Comparison of ENCODE assay signal across 9 cellular contexts in the genomic region with DNA sequence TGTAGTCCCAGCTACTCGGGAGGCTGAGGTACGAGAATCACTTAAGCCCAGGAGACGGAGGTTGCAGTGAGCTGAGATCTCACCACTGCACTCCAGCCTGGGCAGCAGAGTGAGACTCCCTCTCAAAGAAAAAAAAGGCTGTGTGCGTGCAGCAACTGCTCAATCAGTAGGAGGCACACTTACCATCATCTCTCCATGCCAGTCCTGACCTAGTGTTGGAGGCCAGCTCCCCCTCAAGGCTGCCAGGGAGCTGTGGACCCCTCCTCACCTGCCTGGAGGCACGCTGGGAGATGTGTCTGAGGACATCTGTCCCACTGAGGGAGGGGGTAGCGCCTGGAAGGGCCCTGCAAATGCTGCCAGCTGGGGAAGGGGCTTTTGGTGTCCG. TPM values are rescaled to one million over a fixed set of nuclear protein-coding genes. Genes with fewer than 3 reads are reported as not detected.
A peak's percentile ranks its signal among the peaks of the same experiment; 100 is the strongest.
DNase-seq lines count a peak whose midpoint lies in the region; ATAC-seq and TF ChIP-seq lines count a peak whose summit lies in the region.
"Had no signal": no experiment of that assay in that cellular context is flagged by ENCODE, and none has a peak within 500 bp of the region (broad histone marks: within the 10 kb centered on the region; RNA-seq: fewer than 3 reads in every experiment).

No MANE protein-coding gene starts in this region.

- peaks cover 7% of the 10 kb centered on the region for H3K4me1 Mint-ChIP-seq in endodermal cell

- TF ChIP-seq CTCF in OCI-LY7 (conservative IDR thresholded peaks at IDR 0.05; ENCODE audit: low read length) (no peak), endodermal cell (conservative IDR thresholded peaks at IDR 0.05) (no peak), smooth muscle cell (IDR thresholded peaks at IDR 0.05; ENCODE audit: borderline replicate concordance, insufficient read depth, poor library complexity, severe bottlenecking) (no peak), mucosa of descending colon (IDR thresholded peaks at IDR 0.05) (no peak)

- no TSS peak for BruUV-seq in OCI-LY7 (replicated peaks; lab: Mats Ljungman, UMichigan)

- WGBS in GM23248 (ENCODE audit: low coverage in 1 of 2, low lambda C conversion rate in 2 of 2, missing lambda C conversion rate in 2 of 2), 2 experiments = 98% methylated on average over 7 of the region's 7 CpGs
- 84 to 90% methylated on average over 5 to 7 of the region's 7 CpGs for WGBS in endodermal cell (ENCODE audit: insufficient coverage in 1 of 2, insufficient read length in 1 of 2), 2 experiments
- WGBS in smooth muscle cell (ENCODE audit: low lambda C conversion rate) = 96% methylated on average over 7 of the region's 7 CpGs

- no peaks in the 10 kb centered on the region for H3F3A ChIP-seq in GM23248 (ENCODE audit: insufficient read depth)
- no peaks in the 10 kb centered on the region for H3F3A ChIP-seq in smooth muscle cell (ENCODE audit: low read depth)

- no peaks in the 10 kb centered on the region for H3K36me3 ChIP-seq in GM23248 (ENCODE audit: low read depth)
- peaks cover 12% of the 10 kb centered on the region; the same call in 1 of the 2 replicates for H3K36me3 ChIP-seq in OCI-LY7 (ENCODE audit: insufficient read depth, low read length)
- peaks cover 6% of the 10 kb centered on the region for H3K36me3 ChIP-seq in endodermal cell (ENCODE audit: control insufficient read depth, insufficient read depth, low read length)
- H3K36me3 ChIP-seq in smooth muscle cell (ENCODE audit: low read depth) = no peaks in the 10 kb centered on the region
- no peaks in the 10 kb centered on the region for H3K36me3 ChIP-seq in mucosa of descending colon (ENCODE audit: low read depth)

- H3K9me3 Mint-ChIP-seq in endodermal cell = no peaks in the 10 kb centered on the region

- CTCF ChIA-PET in OCI-LY7 (lab: Charles Lee; ENCODE audit: unreplicated experiment) = interaction anchor here (1.0 kb wide), 2 partner anchors 13 to 40 kb away, joined by 3 to 4 read pairs; no protein-coding TSS in a partner anchor

- no peaks in the 10 kb centered on the region for H3K27me3 Mint-ChIP-seq in endodermal cell (ENCODE audit: insufficient read depth)

- H3K4me2 ChIP-seq in GM23248 (ENCODE audit: unreplicated experiment) (no peak overlapping the region), OCI-LY7 (ENCODE audit: low read length) (peak overlapping the region; percentile 95), smooth muscle cell (peak overlapping the region; percentile 52)

- in situ Hi-C loops in GM23248 (cut with MboI) = no loop called here

- no peak overlapping the region for H3K4me3 Mint-ChIP-seq in endodermal cell

- H3K27me3 ChIP-seq in GM23248 (replicated peaks; ENCODE audit: insufficient read depth) (no peaks in the 10 kb centered on the region), endodermal cell (ENCODE audit: control insufficient read depth, insufficient read depth, low read length, poor library complexity, severe bottlenecking) (no peaks in the 10 kb centered on the region), smooth muscle cell (ENCODE audit: low read depth) (no peaks in the 10 kb centered on the region)

- intact Hi-C loops in OCI-LY7 (cut with micrococcal nuclease; ENCODE audit: unreplicated experiment) = loop anchor here (10.0 kb wide), 1 partner anchor 227 kb away; a partner anchor contains a TSS
- intact Hi-C loops in mucosa of descending colon (cut with DNase I, micrococcal nuclease) = no loop called here

- H3K79me2 ChIP-seq in GM23248 (ENCODE audit: insufficient read depth) (no peaks in the 10 kb centered on the region), OCI-LY7 (ENCODE audit: insufficient read depth, low read depth, low read length) (peaks cover 16% of the 10 kb centered on the region; the same call in 1 of the 2 replicates), smooth muscle cell (ENCODE audit: low read depth) (no peaks in the 10 kb centered on the region)

- ATAC-seq in GM21737 (IDR thresholded peaks at IDR 0.05; ENCODE audit: unreplicated experiment) = no peak
- ATAC-seq in mucosa of descending colon = no peak

- H3K27ac Mint-ChIP-seq in endodermal cell = peak overlapping the region; percentile 55

- H3K4me1 ChIP-seq in GM23248 (ENCODE audit: insufficient read depth) (peaks cover 8% of the 10 kb centered on the region), OCI-LY7 (ENCODE audit: insufficient read depth, low read length, poor library complexity, severe bottlenecking) (peaks cover 91% of the 10 kb centered on the region), endodermal cell (ENCODE audit: control insufficient read depth, insufficient read depth, low read length) (no peaks in the 10 kb centered on the region), smooth muscle cell (ENCODE audit: low read depth) (peaks cover 8% of the 10 kb centered on the region), mucosa of descending colon (ENCODE audit: low read depth) (peaks cover 20% of the 10 kb centered on the region)

- POLR2A ChIA-PET in OCI-LY7 (lab: Charles Lee) = interaction anchor here (0.5 to 2.3 kb wide), 6 partner anchors 12 to 993 kb away, joined by 3 to 12 read pairs (median 6); a partner anchor contains a TSS

- no peaks in the 10 kb centered on the region for H3K9me3 ChIP-seq in GM23248 (ENCODE audit: low read depth)
- H3K9me3 ChIP-seq in OCI-LY7 (ENCODE audit: low read length) = no peaks in the 10 kb centered on the region
- H3K9me3 ChIP-seq in endodermal cell (ENCODE audit: control insufficient read depth, low read length) = no peaks in the 10 kb centered on the region
- no peaks in the 10 kb centered on the region for H3K9me3 ChIP-seq in smooth muscle cell (replicated peaks; ENCODE audit: low read depth)
- no peaks in the 10 kb centered on the region for H3K9me3 ChIP-seq in mucosa of descending colon

- peaks cover 24% of the 10 kb centered on the region for H3K36me3 Mint-ChIP-seq in endodermal cell (ENCODE audit: low read depth)

- H2AFZ ChIP-seq in GM23248 = peak overlapping the region; percentile 94
- H2AFZ ChIP-seq in OCI-LY7 (ENCODE audit: low read length) = no peak overlapping the region; the same call in 1 of the 2 replicates
- no peak overlapping the region for H2AFZ ChIP-seq in smooth muscle cell (ENCODE audit: low read depth)

- H3K4me3 ChIP-seq in GM23248 (no peak overlapping the region), OCI-LY7 (ENCODE audit: low read depth, low read length, poor library complexity, severe bottlenecking) (peak overlapping the region; percentile 64), endodermal cell (ENCODE audit: low read length) (no peak overlapping the region), smooth muscle cell (no peak overlapping the region), mucosa of descending colon (no peak overlapping the region)
- H3K4me3 ChIP-seq: SK-N-MC had no signal

- H4K20me1 ChIP-seq in GM23248 (ENCODE audit: insufficient read depth) = no peaks in the 10 kb centered on the region
- no peaks in the 10 kb centered on the region for H4K20me1 ChIP-seq in OCI-LY7 (ENCODE audit: insufficient read depth, low read length)
- H4K20me1 ChIP-seq in smooth muscle cell (ENCODE audit: low read depth) = no peaks in the 10 kb centered on the region

- H3K9me2 ChIP-seq in GM23248 (ENCODE audit: insufficient read depth) (no peaks in the 10 kb centered on the region), OCI-LY7 (ENCODE audit: insufficient read depth, low read length) (no peaks in the 10 kb centered on the region)

- DNase-seq in GM23248 (no peak), OCI-LY7 (ENCODE audit: low spot score) (no peak), endodermal cell (no peak), smooth muscle cell (lab: John Stamatoyannopoulos, UW; ENCODE audit: unreplicated experiment) (no peak), mucosa of descending colon (no peak)
- DNase-seq in stimulated activated CD4-positive, alpha-beta T cell treated with anti-CD3 and anti-CD28 coated beads, Interleukin-4, amount 100 ng/mL, for 4 hours = no peak
- DNase-seq: NCI-H1105 treated with DMSO at 0.1 percent for 48 hours had no signal

- H3K27ac ChIP-seq in GM23248 = no peak overlapping the region
- peak overlapping the region; percentile 97 for H3K27ac ChIP-seq in OCI-LY7 (ENCODE audit: low read depth, low read length, poor library complexity, severe bottlenecking)
- H3K27ac ChIP-seq in endodermal cell (ENCODE audit: low read depth, low read length) = peak overlapping the region; percentile 3
- peak overlapping the region; percentile 67 for H3K27ac ChIP-seq in smooth muscle cell (ENCODE audit: low read depth)
- H3K27ac ChIP-seq: SK-N-MC had no signal

- H3K9ac ChIP-seq in GM23248 (peak overlapping the region; percentile 50; the same call in 1 of the 2 replicates), endodermal cell (ENCODE audit: extremely low read depth, low read length, poor library complexity, severe bottlenecking) (no peak overlapping the region), smooth muscle cell (ENCODE audit: low read depth) (no peak overlapping the region)

RNA-seq across cellular contexts. Expression of a gene that starts 11.9 kb away (rescaled TPM):
- 0.38 and 1.7 TPM in 2 replicates for total RNA-seq in GM23248 (2014; rRNA removed; shearing (Covaris generic))
- polyA plus RNA-seq in GM23248 (2016; fragmentation: Nextera tagmentation; extraction: Ambion mirVana) (1.1 and 1.2 TPM in 2 replicates), smooth muscle cell (10.1 and 15.8 TPM in 2 replicates)
- 54.1 and 72.2 TPM in 2 replicates for total RNA-seq in OCI-LY7 (2014; rRNA removed; shearing (Covaris generic))
- total RNA-seq in OCI-LY7 (2022) (83.3 and 91.0 TPM in 2 replicates), endodermal cell (10 to 100 TPM; 41.3 TPM), smooth muscle cell (7.9 and 34.6 TPM in 2 replicates), mucosa of descending colon (100 to 1,000 TPM in 2 of 3 donors, 10 to 100 TPM in 1; 81.4 to 183 (median 146) TPM)
- 17.8 TPM for polyA plus RNA-seq in endodermal cell (2013, experiment 1 of 2)
- polyA plus RNA-seq in endodermal cell (2013, experiment 2 of 2) = 15.9 TPM
